Comparison of ENCODE assay signal across 8 cellular contexts in genomic region chr18:32091325-32091723, GRCh38. TPM values are rescaled to one million over a fixed set of nuclear protein-coding genes. Genes with fewer than 3 reads are reported as not detected.
DNase-seq lines count a peak whose midpoint lies in the region; ATAC-seq and TF ChIP-seq lines count a peak whose summit lies in the region.

No MANE protein-coding gene starts in this region.

- H2BK12ac ChIP-seq in trophoblast cell (ENCODE audit: low read length) = no peak overlapping the region

- H3K4me3 ChIP-seq in DND-41 (ENCODE audit: low read depth in 1 of 2, low read length in 2 of 2) (peak overlapping the region; percentile 0 to 58; a peak in 3 of 4 replicates), esophagus (ENCODE audit: low read depth in 1 of 2, low read length in 2 of 2) (peak overlapping the region; percentile 73 to 82), trophoblast cell (ENCODE audit: low read depth, low read length) (no peak overlapping the region)

- H3K79me2 ChIP-seq in DND-41 (ENCODE audit: insufficient read depth, low read length) (peaks cover 39% of the 10 kb centered on the region), trophoblast cell (ENCODE audit: control insufficient read depth, insufficient read depth, low read length, poor library complexity) (peaks cover 12% of the 10 kb centered on the region)

- ATAC-seq in DND-41 (ENCODE audit: insufficient read depth, low read depth) (no peak), GM19395 (IDR thresholded peaks at IDR 0.05; ENCODE audit: unreplicated experiment) (no peak), HG02840 (IDR thresholded peaks at IDR 0.05; ENCODE audit: low FRiP score, unreplicated experiment) (no peak)

- H2BK5ac ChIP-seq in trophoblast cell (ENCODE audit: low read depth, low read length, poor library complexity) = no peak overlapping the region

- H3K79me1 ChIP-seq in trophoblast cell (ENCODE audit: low read length) = peaks cover 13% of the 10 kb centered on the region

- WGBS in esophagus, 2 donors = 38 to 39% methylated on average over 7 of the region's 7 CpGs
- no CpG with 5 or more reads among the region's 7 CpGs for WGBS in trophoblast cell (ENCODE audit: extremely low coverage, insufficient coverage, insufficient read length)

- H3K18ac ChIP-seq in trophoblast cell (ENCODE audit: low read length) = no peak overlapping the region

- H4K91ac ChIP-seq in trophoblast cell (ENCODE audit: low read depth, low read length) = no peak overlapping the region

- DNase-seq in DND-41 (no peak), RPMI8226 (peak; percentile 8), trophoblast cell (no peak), NCI-H2081 treated with DMSO at 0.1 percent for 48 hours (lab: John Stamatoyannopoulos, UW) (no peak)
- DNase-seq in stimulated activated CD4-positive, alpha-beta T cell treated with anti-CD3 and anti-CD28 coated beads, Interleukin-4, amount 100 ng/mL, for 1 hour = no peak

- no peak overlapping the region for H2BK120ac ChIP-seq in trophoblast cell (ENCODE audit: insufficient read depth, low read length, poor library complexity)

- H3K4ac ChIP-seq in trophoblast cell (ENCODE audit: low read depth, low read length) = no peak overlapping the region

- H2AFZ ChIP-seq in DND-41 (ENCODE audit: low read depth, low read length) (peak overlapping the region; percentile 73), trophoblast cell (ENCODE audit: insufficient read depth, low read length, poor library complexity) (peak overlapping the region; percentile 86)

- H3K4me2 ChIP-seq in DND-41 (ENCODE audit: insufficient read depth, low read length) = peak overlapping the region; percentile 59
- peak overlapping the region; percentile 91 for H3K4me2 ChIP-seq in trophoblast cell (ENCODE audit: low read length)

- H3K14ac ChIP-seq in trophoblast cell (ENCODE audit: low read length) = no peak overlapping the region

- H4K8ac ChIP-seq in trophoblast cell (ENCODE audit: low read depth, low read length) = no peak overlapping the region

- peak overlapping the region; percentile 98 for H3K9ac ChIP-seq in DND-41 (ENCODE audit: low read depth, low read length)
- H3K9ac ChIP-seq in trophoblast cell (ENCODE audit: low read length) = no peak overlapping the region

- H3K27ac ChIP-seq in DND-41 (ENCODE audit: low read length) (peak overlapping the region; percentile 93), esophagus (ENCODE audit: low read depth in 2 of 2, low read length in 1 of 2) (peak overlapping the region; percentile 100), trophoblast cell (ENCODE audit: low read depth, low read length) (no peak overlapping the region)

- H3K36me3 ChIP-seq in DND-41 (ENCODE audit: insufficient read depth, low read length) (peaks cover 33% of the 10 kb centered on the region), esophagus (ENCODE audit: control insufficient read depth in 2 of 2, insufficient read depth in 2 of 2, low read length in 1 of 2) (peaks cover 0 to 3% of the 10 kb centered on the region in 2 donors), trophoblast cell (ENCODE audit: control insufficient read depth in 1 of 2, insufficient read depth in 2 of 2, low read length in 2 of 2) (no peaks in the 10 kb centered on the region)

- no peak for TF ChIP-seq CTCF in DND-41 (IDR thresholded peaks at IDR 0.05; ENCODE audit: borderline replicate concordance, extremely low read depth, low read length, poor library complexity, severe bottlenecking)

- H3K9me3 ChIP-seq in DND-41 (ENCODE audit: insufficient read depth, low read length, severe bottlenecking) (no peaks in the 10 kb centered on the region), esophagus (ENCODE audit: control insufficient read depth in 2 of 2, insufficient read depth in 1 of 2, low read depth in 1 of 2, low read length in 1 of 2) (no peaks in the 10 kb centered on the region), trophoblast cell (ENCODE audit: insufficient read depth, low read depth, low read length) (no peaks in the 10 kb centered on the region)

- H3K4me1 ChIP-seq in DND-41 (ENCODE audit: insufficient read depth, low read length) (peaks cover 38% of the 10 kb centered on the region), esophagus (ENCODE audit: control insufficient read depth in 2 of 2, insufficient read depth in 2 of 2, low read length in 1 of 2) (no peaks in the 10 kb centered on the region), trophoblast cell (ENCODE audit: control insufficient read depth in 1 of 2, insufficient read depth in 2 of 2, low read length in 2 of 2) (no peaks in the 10 kb centered on the region)

- H3K23ac ChIP-seq in trophoblast cell (ENCODE audit: low read length) = no peak overlapping the region

- H4K20me1 ChIP-seq in DND-41 (ENCODE audit: insufficient read depth, low read length) = peaks cover 36% of the 10 kb centered on the region

- H3K27me3 ChIP-seq in DND-41 (ENCODE audit: insufficient read depth, low read length, poor library complexity) (no peaks in the 10 kb centered on the region), esophagus (ENCODE audit: control insufficient read depth in 1 of 2, insufficient read depth in 2 of 2, low read length in 2 of 2) (no peaks in the 10 kb centered on the region), trophoblast cell (ENCODE audit: insufficient read depth, low read length) (no peaks in the 10 kb centered on the region)

- no peak overlapping the region for H4K12ac ChIP-seq in trophoblast cell (ENCODE audit: low read depth, low read length)

- H2AK5ac ChIP-seq in trophoblast cell (ENCODE audit: low read length) = no peak overlapping the region

RNA-seq across cellular contexts. Expression of gene RNF138, which starts 0.3 kb away (rescaled TPM):
- 10 to 100 TPM in 1 of 2 donors, 1 to 10 TPM in 1; 7.4 to 11.9 TPM for polyA plus RNA-seq in esophagus
- 7.7 and 9.1 TPM in 2 replicates for polyA plus RNA-seq in trophoblast cell (2013)
